ENCODE assay signal across 2 cellular contexts in the genomic region with DNA sequence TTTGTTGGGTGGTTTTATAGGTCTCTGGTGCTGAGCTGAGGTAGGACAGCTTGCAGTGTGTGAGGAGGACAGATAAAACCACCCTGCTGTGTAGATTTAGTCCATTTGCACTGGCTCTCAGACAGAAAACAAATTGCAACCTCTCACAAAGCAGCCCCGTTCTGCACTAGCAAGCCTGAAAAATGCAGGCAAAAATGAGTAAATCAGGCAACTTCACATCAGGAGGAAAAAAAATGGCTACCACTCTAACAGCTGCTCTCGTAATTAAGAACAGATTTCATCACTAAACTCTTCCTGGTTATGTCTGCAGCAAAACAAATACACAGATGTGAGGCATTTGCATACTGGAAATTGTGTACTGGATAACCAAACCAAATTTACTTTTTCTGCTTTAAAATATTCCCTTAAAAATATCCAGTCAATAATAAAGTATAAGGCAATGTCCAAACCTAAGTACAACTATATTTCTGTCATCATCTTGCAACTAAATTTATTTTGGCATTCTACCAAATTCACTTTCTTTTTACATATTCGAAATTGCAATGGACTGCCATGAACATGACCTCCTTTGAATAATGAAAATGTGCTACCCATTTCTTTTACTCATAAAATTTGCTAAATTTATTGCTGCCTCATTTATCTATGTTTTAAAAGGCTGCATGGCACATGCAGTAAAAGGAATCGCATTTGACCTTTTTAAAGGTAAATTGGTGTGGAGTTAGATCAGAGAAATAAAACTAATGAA.
TF ChIP-seq lines count a peak whose summit lies in the region.

No MANE protein-coding gene starts in this region.

TF ChIP-seq in IMR-90, 13 proteins besides CTCF, POLR2A, EP300 and RAD21 (continued from another document):
- TF ChIP-seq MAFK (IDR thresholded peaks at IDR 0.05; ENCODE audit: low read depth, low read length) (no peak), CEBPB (IDR thresholded peaks at IDR 0.05; ENCODE audit: low read depth, low read length) (no peak), NFE2L2 (IDR thresholded peaks at IDR 0.05; ENCODE audit: low read depth, low read length) (no peak), BHLHE40 (IDR thresholded peaks at IDR 0.05; ENCODE audit: low read depth, low read length) (no peak), SMC3 (IDR thresholded peaks at IDR 0.05; ENCODE audit: low read depth, low read length) (no peak), MAZ (IDR thresholded peaks at IDR 0.05; ENCODE audit: borderline replicate concordance, low read depth, low read length) (no peak), RCOR1 (IDR thresholded peaks at IDR 0.05; ENCODE audit: insufficient replicate concordance, low read length) (no peak)
TF ChIP-seq in IMR-90: peak in this region for 0.

TF ChIP-seq in HepG2, 621 proteins besides CTCF, POLR2A, EP300 and RAD21:
- TF ChIP-seq, protein P1, sequence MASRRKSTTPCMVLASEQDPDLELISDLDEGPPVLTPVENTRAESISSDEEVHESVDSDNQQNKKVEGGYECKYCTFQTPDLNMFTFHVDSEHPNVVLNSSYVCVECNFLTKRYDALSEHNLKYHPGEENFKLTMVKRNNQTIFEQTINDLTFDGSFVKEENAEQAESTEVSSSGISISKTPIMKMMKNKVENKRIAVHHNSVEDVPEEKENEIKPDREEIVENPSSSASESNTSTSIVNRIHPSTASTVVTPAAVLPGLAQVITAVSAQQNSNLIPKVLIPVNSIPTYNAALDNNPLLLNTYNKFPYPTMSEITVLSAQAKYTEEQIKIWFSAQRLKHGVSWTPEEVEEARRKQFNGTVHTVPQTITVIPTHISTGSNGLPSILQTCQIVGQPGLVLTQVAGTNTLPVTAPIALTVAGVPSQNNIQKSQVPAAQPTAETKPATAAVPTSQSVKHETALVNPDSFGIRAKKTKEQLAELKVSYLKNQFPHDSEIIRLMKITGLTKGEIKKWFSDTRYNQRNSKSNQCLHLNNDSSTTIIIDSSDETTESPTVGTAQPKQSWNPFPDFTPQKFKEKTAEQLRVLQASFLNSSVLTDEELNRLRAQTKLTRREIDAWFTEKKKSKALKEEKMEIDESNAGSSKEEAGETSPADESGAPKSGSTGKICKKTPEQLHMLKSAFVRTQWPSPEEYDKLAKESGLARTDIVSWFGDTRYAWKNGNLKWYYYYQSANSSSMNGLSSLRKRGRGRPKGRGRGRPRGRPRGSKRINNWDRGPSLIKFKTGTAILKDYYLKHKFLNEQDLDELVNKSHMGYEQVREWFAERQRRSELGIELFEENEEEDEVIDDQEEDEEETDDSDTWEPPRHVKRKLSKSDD (CRISPR knock-in tag; IDR thresholded peaks at IDR 0.05; ENCODE audit: low read depth): no peak
- TF ChIP-seq THYN1 (CRISPR knock-in tag; IDR thresholded peaks at IDR 0.05; ENCODE audit: borderline replicate concordance, low read depth) (no peak), ZNF256 (CRISPR knock-in tag; conservative IDR thresholded peaks at IDR 0.05) (no peak), SNAPC2 (CRISPR knock-in tag; IDR thresholded peaks at IDR 0.05) (no peak), RFXANK (CRISPR knock-in tag; IDR thresholded peaks at IDR 0.05) (no peak), GTF3A (CRISPR knock-in tag; conservative IDR thresholded peaks at IDR 0.05) (no peak), ZNF816 (CRISPR knock-in tag; IDR thresholded peaks at IDR 0.05; ENCODE audit: borderline replicate concordance) (no peak)
- TF ChIP-seq, protein P2, sequence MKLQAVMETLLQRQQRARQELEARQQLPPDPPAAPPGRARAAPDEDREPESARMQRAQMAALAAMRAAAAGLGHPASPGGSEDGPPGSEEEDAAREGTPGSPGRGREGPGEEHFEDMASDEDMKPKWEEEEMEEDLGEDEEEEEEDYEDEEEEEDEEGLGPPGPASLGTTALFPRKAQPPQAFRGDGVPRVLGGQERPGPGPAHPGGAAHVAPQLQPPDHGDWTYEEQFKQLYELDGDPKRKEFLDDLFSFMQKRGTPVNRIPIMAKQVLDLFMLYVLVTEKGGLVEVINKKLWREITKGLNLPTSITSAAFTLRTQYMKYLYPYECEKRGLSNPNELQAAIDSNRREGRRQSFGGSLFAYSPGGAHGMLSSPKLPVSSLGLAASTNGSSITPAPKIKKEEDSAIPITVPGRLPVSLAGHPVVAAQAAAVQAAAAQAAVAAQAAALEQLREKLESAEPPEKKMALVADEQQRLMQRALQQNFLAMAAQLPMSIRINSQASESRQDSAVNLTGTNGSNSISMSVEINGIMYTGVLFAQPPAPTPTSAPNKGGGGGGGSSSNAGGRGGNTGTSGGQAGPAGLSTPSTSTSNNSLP (IDR thresholded peaks at IDR 0.05; ENCODE audit: low read depth, low read length): no peak
- TF ChIP-seq, protein P3, sequence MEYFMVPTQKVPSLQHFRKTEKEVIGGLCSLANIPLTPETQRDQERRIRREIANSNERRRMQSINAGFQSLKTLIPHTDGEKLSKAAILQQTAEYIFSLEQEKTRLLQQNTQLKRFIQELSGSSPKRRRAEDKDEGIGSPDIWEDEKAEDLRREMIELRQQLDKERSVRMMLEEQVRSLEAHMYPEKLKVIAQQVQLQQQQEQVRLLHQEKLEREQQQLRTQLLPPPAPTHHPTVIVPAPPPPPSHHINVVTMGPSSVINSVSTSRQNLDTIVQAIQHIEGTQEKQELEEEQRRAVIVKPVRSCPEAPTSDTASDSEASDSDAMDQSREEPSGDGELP (IDR thresholded peaks at IDR 0.05; ENCODE audit: borderline replicate concordance, low read depth): no peak
